ENCODE assay signal across 8 cellular contexts in genomic region chr12:118061011-118061875, GRCh38. TPM values are rescaled to one million over a fixed set of nuclear protein-coding genes. Genes with fewer than 3 reads are reported as not detected.
DNase-seq lines count a peak whose midpoint lies in the region; ATAC-seq lines count a peak whose summit lies in the region.

WSB2 (minus strand) TSS chr12:118061179; CDS start chr12:118061048, 131 bp downstream.

- 0 to 3% methylated on average over 17 to 74 of the region's 76 CpGs for WGBS in GM23248 (ENCODE audit: low coverage in 1 of 2, low lambda C conversion rate in 2 of 2, missing lambda C conversion rate in 2 of 2), 2 experiments

- H3K27ac ChIP-seq in GM23248: peak within 1 kb of the TSS; percentile 92

- H3K36me3 Mint-ChIP-seq in activated CD4-positive, alpha-beta T cell treated with anti-CD3 and anti-CD28 coated beads, Interleukin-2, amount 10 ng/mL, durations not matched to agents 7 days and 5 days (ENCODE audit: low read depth): no peaks in the 10 kb centered on the region
- H3K36me3 Mint-ChIP-seq in dendritic cell treated with granulocyte-macrophage colony-stimulating factor and Interleukin-4, amounts not matched to agents 40 ng/mL and 50 ng/mL, for 4 days (ENCODE audit: low read depth): peaks cover 31% of the 10 kb centered on the region

- H3K4me2 ChIP-seq in GM23248 (ENCODE audit: unreplicated experiment): peak within 1 kb of the TSS; percentile 97

- no peaks in the 10 kb centered on the region for H3K9me3 ChIP-seq in GM23248 (ENCODE audit: low read depth)

- no peaks in the 10 kb centered on the region for H3K27me3 Mint-ChIP-seq in activated CD4-positive, alpha-beta T cell treated with anti-CD3 and anti-CD28 coated beads, Interleukin-2, amount 10 ng/mL, durations not matched to agents 7 days and 5 days
- no peaks in the 10 kb centered on the region for H3K27me3 Mint-ChIP-seq in dendritic cell treated with granulocyte-macrophage colony-stimulating factor and Interleukin-4, amounts not matched to agents 40 ng/mL and 50 ng/mL, for 4 days

- no peaks in the 10 kb centered on the region for H3K9me3 Mint-ChIP-seq in activated CD4-positive, alpha-beta T cell treated with anti-CD3 and anti-CD28 coated beads, Interleukin-2, amount 10 ng/mL, durations not matched to agents 7 days and 5 days
- no peaks in the 10 kb centered on the region for H3K9me3 Mint-ChIP-seq in dendritic cell treated with granulocyte-macrophage colony-stimulating factor and Interleukin-4, amounts not matched to agents 40 ng/mL and 50 ng/mL, for 4 days

- H3F3A ChIP-seq in GM23248 (ENCODE audit: insufficient read depth): peaks cover 42% of the 10 kb centered on the region

- peak within 1 kb of the TSS; percentile 94 for H3K27ac Mint-ChIP-seq in activated CD4-positive, alpha-beta T cell treated with anti-CD3 and anti-CD28 coated beads, Interleukin-2, amount 10 ng/mL, durations not matched to agents 7 days and 5 days
- peak within 1 kb of the TSS; percentile 95 for H3K27ac Mint-ChIP-seq in dendritic cell treated with granulocyte-macrophage colony-stimulating factor and Interleukin-4, amounts not matched to agents 40 ng/mL and 50 ng/mL, for 4 days

- peaks cover 29% of the 10 kb centered on the region for H3K4me1 ChIP-seq in GM23248 (ENCODE audit: insufficient read depth)

- H2AFZ ChIP-seq in GM23248: peak within 1 kb of the TSS; percentile 79

- peak; percentile 30 for ATAC-seq in left colon
- no peak for ATAC-seq in HG03135 (IDR thresholded peaks at IDR 0.05; ENCODE audit: unreplicated experiment)

- no peaks in the 10 kb centered on the region for H3K27me3 ChIP-seq in GM23248 (replicated peaks; ENCODE audit: insufficient read depth)

- CTCF ChIA-PET in activated CD4-positive, alpha-beta T cell treated with anti-CD3 and anti-CD28 coated beads, Interleukin-2, amount 10 ng/mL, durations not matched to agents 7 days and 5 days (lab: Charles Lee): interaction anchor here (1.0 to 2.5 kb wide), 2 partner anchors 59 to 315 kb away, joined by 3 to 10 read pairs; partner anchors contain the start of gene SUDS3

- H3K36me3 ChIP-seq in GM23248 (ENCODE audit: low read depth): no peaks in the 10 kb centered on the region; the same call in 1 of the 2 replicates

- H3K9me2 ChIP-seq in GM23248 (ENCODE audit: insufficient read depth): no peaks in the 10 kb centered on the region

- POLR2A ChIA-PET in activated CD4-positive, alpha-beta T cell treated with anti-CD3 and anti-CD28 coated beads, Interleukin-2, amount 10 ng/mL, durations not matched to agents 7 days and 5 days (lab: Charles Lee): no interaction called here

- H3K79me2 ChIP-seq in GM23248 (ENCODE audit: insufficient read depth): peaks cover 60% of the 10 kb centered on the region

- intact Hi-C loops in dendritic cell treated with granulocyte-macrophage colony-stimulating factor and Interleukin-4, amounts not matched to agents 40 ng/mL and 50 ng/mL, for 4 days (cut with micrococcal nuclease): loop anchor here (1.0 to 5.0 kb wide), 4 partner anchors 41 to 316 kb away; partner anchors contain the start of genes PEBP1, RFC5, SUDS3 and VSIG10
- intact Hi-C loops in left colon (cut with DNase I, micrococcal nuclease): no loop called here

- DNase-seq in COLO829 (ENCODE audit: low spot score): peak; percentile 69
- peak; percentile 73 for DNase-seq in GM23248
- DNase-seq in NCI-H2107 (lab: John Stamatoyannopoulos, UW): peak; percentile 38
- peak; percentile 61 for DNase-seq in activated CD4-positive, alpha-beta T cell treated with anti-CD3 and anti-CD28 coated beads, Interleukin-2, amount 10 ng/mL, durations not matched to agents 7 days and 5 days
- DNase-seq in left colon: peak; percentile 74 to 83
- peak; percentile 54 to 67 for DNase-seq in stimulated activated CD4-positive, alpha-beta T cell treated with anti-CD3 and anti-CD28 coated beads, Interleukin-1b, Interleukin-23, amount 100 ng/mL, for 4 hours (ENCODE audit: low read depth in 2 of 2)

- H3K4me1 Mint-ChIP-seq in activated CD4-positive, alpha-beta T cell treated with anti-CD3 and anti-CD28 coated beads, Interleukin-2, amount 10 ng/mL, durations not matched to agents 7 days and 5 days: peaks cover 59% of the 10 kb centered on the region
- peaks cover 63% of the 10 kb centered on the region for H3K4me1 Mint-ChIP-seq in dendritic cell treated with granulocyte-macrophage colony-stimulating factor and Interleukin-4, amounts not matched to agents 40 ng/mL and 50 ng/mL, for 4 days (ENCODE audit: low read depth)

- peak within 1 kb of the TSS; percentile 92 for H3K4me3 ChIP-seq in GM23248

- in situ Hi-C loops in GM23248 (cut with MboI): no loop called here

- H4K20me1 ChIP-seq in GM23248 (ENCODE audit: insufficient read depth): no peaks in the 10 kb centered on the region

- H3K4me3 Mint-ChIP-seq in activated CD4-positive, alpha-beta T cell treated with anti-CD3 and anti-CD28 coated beads, Interleukin-2, amount 10 ng/mL, durations not matched to agents 7 days and 5 days: peak within 1 kb of the TSS; percentile 89
- peak within 1 kb of the TSS; percentile 90 for H3K4me3 Mint-ChIP-seq in dendritic cell treated with granulocyte-macrophage colony-stimulating factor and Interleukin-4, amounts not matched to agents 40 ng/mL and 50 ng/mL, for 4 days

- H3K9ac ChIP-seq in GM23248: peak within 1 kb of the TSS; percentile 98

RNA-seq across cellular contexts. Expression of gene WSB2, which starts in this region (rescaled TPM):
- total RNA-seq in GM23248 (2014; rRNA removed; shearing (Covaris generic)): 134 and 162 TPM in 2 replicates
- 65.8 and 66.5 TPM in 2 replicates for polyA plus RNA-seq in GM23248 (2016; fragmentation: Nextera tagmentation; extraction: Ambion mirVana)
- 10 to 100 TPM; 44.3 to 46.4 TPM for total RNA-seq in activated CD4-positive, alpha-beta T cell treated with anti-CD3 and anti-CD28 coated beads, Interleukin-2, amount 10 ng/mL, durations not matched to agents 7 days and 5 days
- total RNA-seq in left colon: 100 to 1,000 TPM; 119 to 144 TPM
